24 cellular contexts compared by ENCODE assay signal in genomic region chr11:56531856-56532255, GRCh38. TPM values are rescaled to one million over a fixed set of nuclear protein-coding genes. Genes with fewer than 3 reads are reported as not detected.
DNase-seq lines count a peak whose midpoint lies in the region; ATAC-seq and TF ChIP-seq lines count a peak whose summit lies in the region.
"Had no signal": no experiment of that assay in that cellular context is flagged by ENCODE, and none has a peak within 500 bp of the region (broad histone marks: within the 10 kb centered on the region; RNA-seq: fewer than 3 reads in every experiment).

No MANE protein-coding gene starts in this region.

- TF ChIP-seq CTCF in PC-3 (conservative IDR thresholded peaks at IDR 0.05; ENCODE audit: low read depth, low read length) (no peak), hepatocyte (IDR thresholded peaks at IDR 0.05; ENCODE audit: poor library complexity) (no peak), nephron (IDR thresholded peaks at IDR 0.05; ENCODE audit: unreplicated experiment in 3 of 3) (no peak)

- no peaks in the 10 kb centered on the region for H3K9me3 Mint-ChIP-seq in nephron

- DNase-seq in PC-3 (peak; percentile 13), hepatocyte (ENCODE audit: low spot score) (no peak), RKO (ENCODE audit: low spot score) (no peak)
- no peak for DNase-seq in effector CD8-positive, alpha-beta T cell (lab: John Stamatoyannopoulos, UW)
- DNase-seq: 8988T; ACHN; AML-193; BE2C; CD4-positive, alpha-beta T cell; CD8-positive, alpha-beta memory T cell; DMS 273 treated with DMSO at 0.1 percent for 48 hours; DMS79; EL; GDM1; GM23248; H7; HCEC 1CT had no signal

- H3K36me3 ChIP-seq in PC-3 (ENCODE audit: low read depth, low read length): no peaks in the 10 kb centered on the region
- no peaks in the 10 kb centered on the region for H3K36me3 ChIP-seq in hepatocyte (replicated peaks; ENCODE audit: insufficient read depth, low read depth)
- H3K36me3 ChIP-seq: BE2C; BLaER1 treated with 17β-estradiol and CSF1 and Interleukin-3, amounts not matched to agents 10 nM and 100 nM had no signal

- H3K27ac Mint-ChIP-seq in nephron: peak overlapping the region; percentile 62 to 72 (median 69)
- H3K27ac Mint-ChIP-seq: CD14-positive monocyte; CD4-positive, alpha-beta T cell; CD8-positive, alpha-beta memory T cell had no signal

- no TSS peak for BruUV-seq in PC-3 (replicated peaks; lab: Mats Ljungman, UMichigan)

- no peaks in the 10 kb centered on the region for H4K20me1 ChIP-seq in PC-3 (ENCODE audit: low read length)
- no peaks in the 10 kb centered on the region for H4K20me1 ChIP-seq in hepatocyte (ENCODE audit: insufficient read depth, poor library complexity, severe bottlenecking)
- H4K20me1 ChIP-seq: BLaER1 treated with 17β-estradiol and CSF1 and Interleukin-3, amounts not matched to agents 10 nM and 100 nM had no signal

- no peak overlapping the region for H3K4me3 Mint-ChIP-seq in nephron
- H3K4me3 Mint-ChIP-seq: CD14-positive monocyte; CD4-positive, alpha-beta T cell; CD8-positive, alpha-beta memory T cell had no signal

- intact Hi-C loops in PC-3 (cut with micrococcal nuclease): no loop called here

- no peaks in the 10 kb centered on the region for H3K27me3 ChIP-seq in PC-3 (ENCODE audit: low read length)
- H3K27me3 ChIP-seq in hepatocyte: no peaks in the 10 kb centered on the region
- H3K27me3 ChIP-seq: BE2C; BLaER1 treated with 17β-estradiol and CSF1 and Interleukin-3, amounts not matched to agents 10 nM and 100 nM had no signal

- H3K9ac ChIP-seq in PC-3 (ENCODE audit: low read length): no peak overlapping the region
- H3K9ac ChIP-seq: BLaER1 treated with 17β-estradiol and CSF1 and Interleukin-3, amounts not matched to agents 10 nM and 100 nM; GM23248 had no signal

- H3K4me2 ChIP-seq in PC-3 (ENCODE audit: low read length) (no peak overlapping the region), hepatocyte (peak overlapping the region; percentile 21)
- H3K4me2 ChIP-seq: A549; BLaER1 treated with 17β-estradiol and CSF1 and Interleukin-3, amounts not matched to agents 10 nM and 100 nM had no signal

- H2AFZ ChIP-seq in PC-3 (ENCODE audit: low read length) (no peak overlapping the region), hepatocyte (no peak overlapping the region)
- H2AFZ ChIP-seq: GM23248 had no signal

- H3K79me2 ChIP-seq in PC-3 (ENCODE audit: low read length) (no peaks in the 10 kb centered on the region), hepatocyte (no peaks in the 10 kb centered on the region)

- WGBS in hepatocyte (ENCODE audit: low lambda C conversion rate, missing lambda C conversion rate): 92% methylated on average over 2 of the region's 2 CpGs

- no peaks in the 10 kb centered on the region for H3K4me1 Mint-ChIP-seq in nephron
- H3K4me1 Mint-ChIP-seq: CD14-positive monocyte; CD8-positive, alpha-beta memory T cell had no signal

- H3K4me1 ChIP-seq in PC-3 (ENCODE audit: insufficient read depth, low read length) (no peaks in the 10 kb centered on the region), hepatocyte (ENCODE audit: insufficient read depth) (no peaks in the 10 kb centered on the region)
- H3K4me1 ChIP-seq: A549; BE2C; BLaER1 treated with 17β-estradiol and CSF1 and Interleukin-3, amounts not matched to agents 10 nM and 100 nM had no signal

- no peaks in the 10 kb centered on the region for H3K36me3 Mint-ChIP-seq in nephron (ENCODE audit: low read depth)
- H3K36me3 Mint-ChIP-seq: CD14-positive monocyte; CD8-positive, alpha-beta memory T cell had no signal

- H3K9me2 ChIP-seq in PC-3 (replicated peaks; ENCODE audit: low read length) (no peaks in the 10 kb centered on the region), hepatocyte (replicated peaks; ENCODE audit: insufficient read depth) (no peaks in the 10 kb centered on the region)

- ATAC-seq in PC-3: no peak
- no peak for ATAC-seq in GM21390 (IDR thresholded peaks at IDR 0.05; ENCODE audit: unreplicated experiment)
- ATAC-seq: A549, GM12878 had no signal

- 0 out of 2 replicates have a peak overlapping the region, but pooled peaks have one; percentile 1 for H3K27ac ChIP-seq in PC-3 (ENCODE audit: low read length)
- H3K27ac ChIP-seq in hepatocyte: no peak overlapping the region
- H3K27ac ChIP-seq: A549; BLaER1 treated with 17β-estradiol and CSF1 and Interleukin-3, amounts not matched to agents 10 nM and 100 nM; GM23248 had no signal

- no peaks in the 10 kb centered on the region for H3F3A ChIP-seq in PC-3 (ENCODE audit: low read length, unreplicated experiment)

- H3K27me3 Mint-ChIP-seq in nephron (ENCODE audit: low read depth): no peaks in the 10 kb centered on the region
- H3K27me3 Mint-ChIP-seq: CD4-positive, alpha-beta T cell; CD8-positive, alpha-beta memory T cell had no signal

- POLR2A ChIA-PET in PC-3 (lab: Charles Lee; ENCODE audit: unreplicated experiment): no interaction called here

- H3K9me3 ChIP-seq in PC-3 (ENCODE audit: low read length) (no peaks in the 10 kb centered on the region), hepatocyte (ENCODE audit: low read depth) (no peaks in the 10 kb centered on the region)
- H3K9me3 ChIP-seq: A549; BE2C; BLaER1 treated with 17β-estradiol and CSF1 and Interleukin-3, amounts not matched to agents 10 nM and 100 nM had no signal

- no peak overlapping the region for H3K4me3 ChIP-seq in PC-3 (ENCODE audit: low read length)
- H3K4me3 ChIP-seq in hepatocyte: no peak overlapping the region
- H3K4me3 ChIP-seq: A549; BLaER1 treated with 17β-estradiol and CSF1 and Interleukin-3, amounts not matched to agents 10 nM and 100 nM; GM12878; GM23248 had no signal

- CTCF ChIA-PET in PC-3 (lab: Charles Lee): no interaction called here

RNA-seq across cellular contexts. Expression of gene OR5M11, which starts 11.2 kb away (rescaled TPM):
- total RNA-seq in PC-3 (2014; rRNA removed): not detected in 2 replicates
- not detected in 2 replicates for total RNA-seq in hepatocyte
- not detected in 2 replicates for polyA plus RNA-seq in hepatocyte
- total RNA-seq: CD4-positive, alpha-beta T cell; CD8-positive, alpha-beta memory T cell; GM12878; GM23248; H1; H7 had no signal
- polyA plus RNA-seq: A549; CD14-positive monocyte; CD8-positive, alpha-beta memory T cell; GM12878; GM23248 had no signal

RNA-seq across cellular contexts. Expression of gene OR5M8, which starts 40.7 kb away (rescaled TPM):
- total RNA-seq in PC-3 (2014; rRNA removed): not detected in 2 replicates
- not detected in 2 replicates for total RNA-seq in hepatocyte
- not detected in 2 replicates for polyA plus RNA-seq in hepatocyte
- total RNA-seq: CD4-positive, alpha-beta T cell; CD8-positive, alpha-beta memory T cell; GM12878; GM23248; H1; H7 had no signal
- polyA plus RNA-seq: A549; CD14-positive monocyte; CD8-positive, alpha-beta memory T cell; GM12878; GM23248; H1 had no signal

RNA-seq across cellular contexts. Expression of gene OR5M10, which starts 45.7 kb away (rescaled TPM):
- total RNA-seq in PC-3 (2014; rRNA removed) (not detected in 2 replicates), hepatocyte (not detected in 2 replicates)
- polyA plus RNA-seq in hepatocyte: not detected in 2 replicates
- total RNA-seq: CD4-positive, alpha-beta T cell; CD8-positive, alpha-beta memory T cell; GM12878; GM23248; H1; H7 had no signal
- polyA plus RNA-seq: A549; CD14-positive monocyte; CD8-positive, alpha-beta memory T cell; GM12878; GM23248; H1 had no signal

RNA-seq across cellular contexts. Expression of gene OR5M3, which starts 58.7 kb away (rescaled TPM):
- total RNA-seq in PC-3 (2014; rRNA removed) (not detected in 2 replicates), hepatocyte (not detected in 2 replicates)
- not detected in 2 replicates for polyA plus RNA-seq in hepatocyte
- total RNA-seq: CD4-positive, alpha-beta T cell; CD8-positive, alpha-beta memory T cell; GM12878; GM23248; H1; H7 had no signal
- polyA plus RNA-seq: A549; CD14-positive monocyte; CD8-positive, alpha-beta memory T cell; GM12878; GM23248; H1 had no signal
